Comparison of ENCODE assay signal across 20 cellular contexts in genomic region chr2:236747925-236748324, GRCh38.
DNase-seq lines count a peak whose midpoint lies in the region; ATAC-seq, FAIRE-seq and TF ChIP-seq lines count a peak whose summit lies in the region.
"Had no signal": no experiment of that assay in that cellular context is flagged by ENCODE, and none has a peak within 500 bp of the region (broad histone marks: within the 10 kb centered on the region; RNA-seq: fewer than 3 reads in every experiment).

No MANE protein-coding gene starts in this region.

- POLR2A ChIA-PET in RWPE1 (lab: Yijun Ruan, JAX; ENCODE audit: low non-redundant PET): no interaction called here

- H3K4me1 ChIP-seq in BLaER1 treated with 17β-estradiol and CSF1 and Interleukin-3, amounts not matched to agents 10 nM and 100 nM: peaks cover 99 to 100% (median 100%) of the 10 kb centered on the region in 10 experiments
- H3K4me1 ChIP-seq in keratinocyte (ENCODE audit: control insufficient read depth, extremely low read depth, insufficient read depth, low read length) (peaks cover 53% of the 10 kb centered on the region), parathyroid adenoma (peaks cover 41% of the 10 kb centered on the region)

- dilution Hi-C loops in keratinocyte (cut with MboI; ENCODE audit: extremely low pct_ligation_motif_present, low sequenced_read_pairs): no loop called here

- H2AFZ ChIP-seq in keratinocyte (ENCODE audit: control insufficient read depth, low read length): peak overlapping the region; percentile 86
- H2AFZ ChIP-seq in parathyroid adenoma: peak overlapping the region; percentile 80

- peak overlapping the region in 10 of 11 experiments; percentile 48 to 96 (median 91); a peak in 20 of 22 replicates for H3K27ac ChIP-seq in BLaER1 treated with 17β-estradiol and CSF1 and Interleukin-3, amounts not matched to agents 10 nM and 100 nM
- peak overlapping the region; percentile 56 for H3K27ac ChIP-seq in RWPE1
- H3K27ac ChIP-seq in keratinocyte (ENCODE audit: control insufficient read depth, insufficient read depth, low read length): peak overlapping the region; percentile 71
- peak overlapping the region; percentile 91 for H3K27ac ChIP-seq in parathyroid adenoma

- DNase-seq in RWPE1 (ENCODE audit: low spot score) (no peak), keratinocyte (ENCODE audit: low read depth, low spot score) (no peak), AG08396 (ENCODE audit: low spot score) (no peak), NCI-H1930 (lab: John Stamatoyannopoulos, UW) (no peak)
- DNase-seq: ACHN; CD4-positive, alpha-beta T cell; DMS153; GF-D8; KBM-7; NCI-H1694 treated with DMSO at 0.1 percent for 48 hours; NCI-H2107; NCI-H2227 treated with DMSO at 0.1 percent for 48 hours; NCI-H524; OCI-M1 had no signal

- no peaks in the 10 kb centered on the region for H3K79me2 ChIP-seq in keratinocyte (ENCODE audit: control insufficient read depth, insufficient read depth, low read length)
- no peaks in the 10 kb centered on the region for H3K79me2 ChIP-seq in parathyroid adenoma

- no peaks in the 10 kb centered on the region for H3K27me3 ChIP-seq in BLaER1 treated with 17β-estradiol and CSF1 and Interleukin-3, amounts not matched to agents 10 nM and 100 nM
- H3K27me3 ChIP-seq in keratinocyte (ENCODE audit: control insufficient read depth, extremely low read depth, insufficient read depth, low read length) (no peaks in the 10 kb centered on the region), parathyroid adenoma (ENCODE audit: control insufficient read depth, insufficient read depth, low read length) (no peaks in the 10 kb centered on the region)

- H3K9me3 ChIP-seq in BLaER1 treated with 17β-estradiol and CSF1 and Interleukin-3, amounts not matched to agents 10 nM and 100 nM (replicated peaks in 1 of 11): no peaks in the 10 kb centered on the region
- H3K9me3 ChIP-seq in keratinocyte (ENCODE audit: control insufficient read depth, low read depth, low read length): no peaks in the 10 kb centered on the region
- no peaks in the 10 kb centered on the region for H3K9me3 ChIP-seq in parathyroid adenoma (ENCODE audit: control insufficient read depth, low read length)

- CTCF ChIA-PET in RWPE1 (lab: Yijun Ruan, JAX): no interaction called here

- no peak for FAIRE-seq in keratinocyte (lab: Jason Lieb, UNC)
- FAIRE-seq: H54, HepG2 had no signal

- H4K20me1 ChIP-seq in BLaER1 treated with 17β-estradiol and CSF1 and Interleukin-3, amounts not matched to agents 10 nM and 100 nM: no peaks in the 10 kb centered on the region
- H4K20me1 ChIP-seq in keratinocyte (ENCODE audit: control insufficient read depth, extremely low read depth, insufficient read depth, low read length): no peaks in the 10 kb centered on the region

- peak overlapping the region in 4 of 10 experiments; percentile 19 to 42 (median 31); a peak in 6 of 20 replicates for H3K4me3 ChIP-seq in BLaER1 treated with 17β-estradiol and CSF1 and Interleukin-3, amounts not matched to agents 10 nM and 100 nM
- H3K4me3 ChIP-seq in keratinocyte (ENCODE audit: control insufficient read depth in 2 of 3, extremely low read depth in 1 of 3, insufficient read depth in 2 of 3, low read depth in 1 of 3, low read length in 3 of 3) (peak overlapping the region in 1 of 3 experiments; percentile 44), parathyroid adenoma (ENCODE audit: low read depth, low read length) (no peak overlapping the region)

- H3K4me2 ChIP-seq in BLaER1 treated with 17β-estradiol and CSF1 and Interleukin-3, amounts not matched to agents 10 nM and 100 nM: peak overlapping the region; percentile 84 to 96 (median 92)
- H3K4me2 ChIP-seq in keratinocyte (ENCODE audit: control insufficient read depth, extremely low read depth, insufficient read depth, low read depth, low read length) (peak overlapping the region; percentile 70), parathyroid adenoma (ENCODE audit: low read length) (no peak overlapping the region)

- H3K9ac ChIP-seq in BLaER1 treated with 17β-estradiol and CSF1 and Interleukin-3, amounts not matched to agents 10 nM and 100 nM: peak overlapping the region in 10 of 11 experiments; percentile 34 to 80 (median 74); a peak in 19 of 22 replicates
- H3K9ac ChIP-seq in keratinocyte (ENCODE audit: control insufficient read depth, extremely low read depth, insufficient read depth, low read length): peak overlapping the region; percentile 60
- no peak overlapping the region for H3K9ac ChIP-seq in parathyroid adenoma

- H3K36me3 ChIP-seq in BLaER1 treated with 17β-estradiol and CSF1 and Interleukin-3, amounts not matched to agents 10 nM and 100 nM: no peaks in the 10 kb centered on the region
- H3K36me3 ChIP-seq in keratinocyte (ENCODE audit: control insufficient read depth in 2 of 2, extremely low read depth in 1 of 2, insufficient read depth in 2 of 2, low read length in 2 of 2): no peaks in the 10 kb centered on the region
- no peaks in the 10 kb centered on the region for H3K36me3 ChIP-seq in parathyroid adenoma (ENCODE audit: control insufficient read depth, insufficient read depth, low read length)

- no peak for ATAC-seq in GM21515 (IDR thresholded peaks at IDR 0.05; ENCODE audit: unreplicated experiment)
- ATAC-seq: HepG2, SK-N-SH treated with all-trans-retinoic acid at 6 μM for 48 hours had no signal

- peaks cover 5% of the 10 kb centered on the region for H3K9me1 ChIP-seq in keratinocyte (ENCODE audit: control insufficient read depth, extremely low read depth, insufficient read depth, low read length)

- TF ChIP-seq CTCF in RWPE1 (conservative IDR thresholded peaks at IDR 0.05; ENCODE audit: low read depth) (no peak), keratinocyte (optimal IDR thresholded peaks at IDR 0.05 in 1 of 3, IDR thresholded peaks at IDR 0.05 in 1 of 3, conservative IDR thresholded peaks at IDR 0.05 in 1 of 3; ENCODE audit: extremely low read depth in 1 of 3, insufficient read depth in 2 of 3, low read length in 3 of 3) (no peak), parathyroid adenoma (IDR thresholded peaks at IDR 0.05) (no peak)
